Comparison of ENCODE assay signal across 1 cellular context in genomic region chr20:43462369-43463132, GRCh38.
TF ChIP-seq lines count a peak whose summit lies in the region.

No MANE protein-coding gene starts in this region.

TF ChIP-seq in neural cell, 6 proteins besides CTCF, POLR2A, EP300 and RAD21 (continued from another document):
- TF ChIP-seq REST (IDR thresholded peaks at IDR 0.05; ENCODE audit: borderline replicate concordance) (no peak), TAF1 (IDR thresholded peaks at IDR 0.05; ENCODE audit: low read depth) (no peak), EZH2 (IDR thresholded peaks at IDR 0.05; ENCODE audit: borderline replicate concordance, insufficient read depth, low read length, poor library complexity, severe bottlenecking) (no peak), POLR2AphosphoS5 (IDR thresholded peaks at IDR 0.05) (no peak), SMC3 (conservative IDR thresholded peaks at IDR 0.05; ENCODE audit: poor library complexity) (no peak)
